ENCODE assay signal across 28 cellular contexts in genomic region chr6:83031689-83032088, GRCh38.
"Had no signal": no experiment of that assay in that cellular context is flagged by ENCODE, and none has a peak within 500 bp of the region (broad histone marks: within the 10 kb centered on the region; RNA-seq: fewer than 3 reads in every experiment).

No MANE protein-coding gene starts in this region.

- H3K4me3 ChIP-seq: adrenal gland, body of pancreas, esophagus squamous epithelium, gastroesophageal sphincter had no signal

- H3K27ac ChIP-seq: adrenal gland, body of pancreas, epithelial cell of prostate, esophagus squamous epithelium, gastroesophageal sphincter had no signal

- DNase-seq: activated CD4-positive, alpha-beta T cell treated with anti-CD3 and anti-CD28 coated beads for 1 hour; activated CD4-positive, alpha-beta T cell treated with anti-CD3 and anti-CD28 coated beads for 4 hours; activated CD4-positive, alpha-beta T cell treated with anti-CD3 and anti-CD28 coated beads, Interleukin-2, amount 10 ng/mL, durations not matched to agents 7 days and 5 days; activated CD4-positive, alpha-beta T cell treated with anti-CD3 and anti-CD28 coated beads, Interleukin-2, amount 50 U/mL, for 48 hours; activated CD8-positive, alpha-beta memory T cell treated with anti-CD3 and anti-CD28 coated beads for 24 hours; activated CD8-positive, alpha-beta T cell treated with anti-CD3 and anti-CD28 coated beads for 36 hours; activated effector memory CD4-positive, alpha-beta T cell treated with Interleukin-2 at 50 U/mL for 16 hours; activated gamma-delta T cell treated with Interleukin-2 at 50 U/mL for 16 hours; activated naive CD4-positive, alpha-beta T cell treated with Interleukin-2 at 50 U/mL for 16 hours; activated naive CD8-positive, alpha-beta T cell treated with anti-CD3 and anti-CD28 coated beads for 36 hours; activated naive CD8-positive, alpha-beta T cell treated with anti-CD3 and anti-CD28 coated beads, Interleukin-2, amount 50 U/mL, for 24 hours; activated T-cell treated with anti-CD3 and anti-CD28 coated beads, Interleukin-2, amount 50 U/mL, for 4 hours; adrenal gland; amygdala; aorta; body of pancreas; caudate nucleus; cortex of kidney; effector CD8-positive, alpha-beta T cell; esophagus squamous epithelium; foreskin melanocyte; head of caudate nucleus; hippocampal formation had no signal

- FAIRE-seq: colon, endothelial cell of umbilical vein had no signal

- H3K36me3 ChIP-seq: adrenal gland had no signal

- H3K4me1 ChIP-seq: adrenal gland, body of pancreas, esophagus squamous epithelium, gastroesophageal sphincter had no signal

- ATAC-seq: activated CD8-positive, alpha-beta T cell treated with anti-CD3 and anti-CD28 coated beads for 36 hours; activated naive CD8-positive, alpha-beta T cell treated with anti-CD3 and anti-CD28 coated beads, Interleukin-2, amount 50 U/mL, for 24 hours; activated T-cell treated with anti-CD3 and anti-CD28 coated beads, Interleukin-2, amount 50 U/mL, for 4 hours; activated T-helper 17 cell treated with anti-CD3 and anti-CD28 coated beads, Interleukin-2, amount 50 U/mL, for 72 hours; body of pancreas; gastroesophageal sphincter had no signal

- H3K27me3 ChIP-seq: adrenal gland, body of pancreas, esophagus squamous epithelium, gastroesophageal sphincter had no signal
